Comparison of ENCODE assay signal across 28 cellular contexts in the genomic region with DNA sequence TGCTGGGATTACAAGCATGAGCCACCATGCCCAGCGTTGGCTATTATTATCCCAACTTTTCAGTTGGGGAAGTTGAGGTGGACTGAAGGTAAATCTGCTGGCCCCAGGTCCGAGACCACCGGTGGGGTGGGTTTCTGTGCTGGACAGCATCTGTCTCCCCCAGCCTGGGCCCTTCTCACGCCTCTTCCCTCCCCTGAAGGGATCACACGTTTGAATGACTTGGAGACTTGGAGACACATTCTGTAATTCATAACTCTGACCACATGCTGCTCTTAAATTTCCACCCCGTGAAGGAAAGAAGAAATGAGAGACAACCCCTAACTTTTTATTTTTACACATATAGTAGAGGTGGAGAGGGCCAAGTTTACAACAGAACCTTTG.
DNase-seq lines count a peak whose midpoint lies in the region; ATAC-seq, FAIRE-seq and TF ChIP-seq lines count a peak whose summit lies in the region.
"Had no signal": no experiment of that assay in that cellular context is flagged by ENCODE, and none has a peak within 500 bp of the region (broad histone marks: within the 10 kb centered on the region; RNA-seq: fewer than 3 reads in every experiment).

No MANE protein-coding gene starts in this region.

- H3K4me2 ChIP-seq in H9 (ENCODE audit: insufficient read depth, insufficient read length, low read length) (no peak overlapping the region), GM23338 (no peak overlapping the region)

- no peak for FAIRE-seq in H54 (lab: Jason Lieb, UNC)
- FAIRE-seq: keratinocyte, small intestine, urothelium cell line had no signal

- H4K91ac ChIP-seq in H9 (ENCODE audit: insufficient read length, low read depth, low read length) = no peak overlapping the region

- H2AFZ ChIP-seq in H9 (ENCODE audit: low read length) (no peak overlapping the region), GM23338 (no peak overlapping the region)

- H3K79me1 ChIP-seq in H9 (ENCODE audit: insufficient read depth, low read depth, low read length, poor library complexity, severe bottlenecking) = peaks cover 8% of the 10 kb centered on the region

- H3K79me2 ChIP-seq in H9 (ENCODE audit: insufficient read depth, low read length) (no peaks in the 10 kb centered on the region), GM23338 (replicated peaks; ENCODE audit: insufficient read depth) (peaks cover 20% of the 10 kb centered on the region)

- no peak overlapping the region for H3T11ph ChIP-seq in H9 (ENCODE audit: low read length)

- H3K27ac Mint-ChIP-seq in H9 = peak overlapping the region in 2 of 3 experiments; percentile 60 to 71; a peak in 2 of 7 replicates
- H3K27ac Mint-ChIP-seq in stimulated activated memory B cell treated with anti-CD40 and anti-IgM and Interleukin-4, amounts not matched to agents 10 μg/mL and 1 μg/mL and 100 μg/mL, for 72 hours = peak overlapping the region; percentile 56
- no peak overlapping the region for H3K27ac Mint-ChIP-seq in HFFc6
- no peak overlapping the region; the same call in 1 of the 2 replicates for H3K27ac Mint-ChIP-seq in GM23338
- H3K27ac Mint-ChIP-seq: T-helper 2 cell treated with Interferon-gamma antibody and Interleukin-4, amounts not matched to agents 5 μg/mL and 100 μg/mL, for 36 hours; WTC11 had no signal

- no peak overlapping the region for H2BK20ac ChIP-seq in H9 (ENCODE audit: low read depth, low read length, poor library complexity, severe bottlenecking)

- no peak overlapping the region for H3K18ac ChIP-seq in H9 (ENCODE audit: insufficient read length, low read depth, low read length)

- TF ChIP-seq CTCF in H9 (conservative IDR thresholded peaks at IDR 0.05) (no peak), VCaP (conservative IDR thresholded peaks at IDR 0.05) (no peak), HFFc6 (IDR thresholded peaks at IDR 0.05) (no peak), GM23338 (conservative IDR thresholded peaks at IDR 0.05; ENCODE audit: low read depth in 2 of 2) (no peak), ascending aorta (IDR thresholded peaks at IDR 0.05) (no peak)

- H3K4me3 ChIP-seq in GM23338 (no peak overlapping the region), ascending aorta (no peak overlapping the region)
- H3K4me3 ChIP-seq: adrenal gland, cardiac muscle cell, Peyer's patch, SK-N-MC had no signal

- no peak overlapping the region for H3K56ac ChIP-seq in H9 (ENCODE audit: insufficient read length, low read depth, low read length)

- peaks cover 50 to 63% of the 10 kb centered on the region in 2 experiments for H3K4me1 Mint-ChIP-seq in H9
- H3K4me1 Mint-ChIP-seq in stimulated activated memory B cell treated with anti-CD40 and anti-IgM and Interleukin-4, amounts not matched to agents 10 μg/mL and 1 μg/mL and 100 μg/mL, for 72 hours = peaks cover 45% of the 10 kb centered on the region
- H3K4me1 Mint-ChIP-seq in HFFc6 (ENCODE audit: low read depth) = peaks cover 39% of the 10 kb centered on the region
- peaks cover 56% of the 10 kb centered on the region for H3K4me1 Mint-ChIP-seq in GM23338

- H2BK12ac ChIP-seq in H9 (ENCODE audit: insufficient read length, low read depth, low read length) = no peak overlapping the region

- H3K27me3 Mint-ChIP-seq in H9 (ENCODE audit: low read depth) (no peaks in the 10 kb centered on the region), HFFc6 (ENCODE audit: insufficient read depth) (no peaks in the 10 kb centered on the region; the same call in 1 of the 2 replicates), GM23338 (ENCODE audit: insufficient read depth, low read depth, poor library complexity) (peaks cover 5% of the 10 kb centered on the region)
- no peaks in the 10 kb centered on the region for H3K27me3 Mint-ChIP-seq in stimulated activated memory B cell treated with anti-CD40 and anti-IgM and Interleukin-4, amounts not matched to agents 10 μg/mL and 1 μg/mL and 100 μg/mL, for 72 hours
- H3K27me3 Mint-ChIP-seq: naive thymus-derived CD8-positive, alpha-beta T cell had no signal

- H3K27ac ChIP-seq in H9 (ENCODE audit: insufficient read length, low read depth, low read length) (no peak overlapping the region), VCaP (peak overlapping the region; percentile 28), GM23338 (ENCODE audit: low read depth) (no peak overlapping the region), ascending aorta (no peak overlapping the region)
- H3K27ac ChIP-seq: epithelial cell of prostate, Peyer's patch, SK-N-MC had no signal

- no peaks in the 10 kb centered on the region for H3K9me3 ChIP-seq in H9 (ENCODE audit: control insufficient read depth, low read depth, low read length)
- H3K9me3 ChIP-seq in ascending aorta = no peaks in the 10 kb centered on the region
- H3K9me3 ChIP-seq: adrenal gland, Peyer's patch had no signal

- TF ChIP-seq POLR2A in H54 (IDR thresholded peaks at IDR 0.05; ENCODE audit: low read depth, low read length) = no peak

- H3K4me3 Mint-ChIP-seq in H9 (no peak overlapping the region; a peak in 1 of 5 replicates), HFFc6 (no peak overlapping the region), GM23338 (no peak overlapping the region)
- no peak overlapping the region for H3K4me3 Mint-ChIP-seq in stimulated activated memory B cell treated with anti-CD40 and anti-IgM and Interleukin-4, amounts not matched to agents 10 μg/mL and 1 μg/mL and 100 μg/mL, for 72 hours
- H3K4me3 Mint-ChIP-seq: naive thymus-derived CD8-positive, alpha-beta T cell; T-helper 2 cell treated with Interferon-gamma antibody and Interleukin-4, amounts not matched to agents 5 μg/mL and 100 μg/mL, for 36 hours; WTC11 had no signal

- no peak overlapping the region for H4K5ac ChIP-seq in H9 (ENCODE audit: insufficient read length, low read depth, low read length)

- H3K27me3 ChIP-seq in H9 (ENCODE audit: insufficient read depth, low read length) (no peaks in the 10 kb centered on the region), GM23338 (ENCODE audit: insufficient read depth) (no peaks in the 10 kb centered on the region), ascending aorta (no peaks in the 10 kb centered on the region)
- H3K27me3 ChIP-seq: adrenal gland, cardiac muscle cell, Peyer's patch had no signal

- H3K9me2 ChIP-seq in GM23338 (ENCODE audit: insufficient read depth) = no peaks in the 10 kb centered on the region

- no peaks in the 10 kb centered on the region for H3K36me3 ChIP-seq in GM23338 (ENCODE audit: insufficient read depth)
- no peaks in the 10 kb centered on the region for H3K36me3 ChIP-seq in ascending aorta
- H3K36me3 ChIP-seq: adrenal gland, cardiac muscle cell, Peyer's patch had no signal

- H2BK120ac ChIP-seq in H9 (ENCODE audit: low read depth, low read length, poor library complexity, severe bottlenecking) = no peak overlapping the region

- H3K4me1 ChIP-seq in H9 (ENCODE audit: insufficient read depth, low read length) = peaks cover 8% of the 10 kb centered on the region; the same call in 1 of the 2 replicates
- H3K4me1 ChIP-seq in GM23338 (ENCODE audit: insufficient read depth) = peaks cover 32% of the 10 kb centered on the region
- peaks cover 0 to 16% of the 10 kb centered on the region in 2 donors for H3K4me1 ChIP-seq in ascending aorta
- H3K4me1 ChIP-seq: Peyer's patch had no signal

- no peaks in the 10 kb centered on the region; a peak in 1 of 7 replicates for H3K36me3 Mint-ChIP-seq in H9 (ENCODE audit: insufficient read depth in 1 of 3, low read depth in 3 of 3)
- peaks cover 5% of the 10 kb centered on the region for H3K36me3 Mint-ChIP-seq in stimulated activated memory B cell treated with anti-CD40 and anti-IgM and Interleukin-4, amounts not matched to agents 10 μg/mL and 1 μg/mL and 100 μg/mL, for 72 hours
- H3K36me3 Mint-ChIP-seq in HFFc6 (ENCODE audit: low read depth) = no peaks in the 10 kb centered on the region
- H3K36me3 Mint-ChIP-seq in GM23338 (ENCODE audit: low read depth) = no peaks in the 10 kb centered on the region

- no peaks in the 10 kb centered on the region for H3F3A ChIP-seq in GM23338 (replicated peaks; ENCODE audit: low read depth)

- DNase-seq in H9 (no peak), kidney glomerular epithelial cell (lab: John Stamatoyannopoulos, UW) (peak; percentile 49), HFFc6 (no peak), H54 (ENCODE audit: insufficient read length, low spot score) (no peak), GM23338 (ENCODE audit: low spot score) (no peak), ascending aorta (ENCODE audit: low spot score in 2 of 2) (no peak)
- DNase-seq: activated CD4-positive, alpha-beta T cell treated with anti-CD3 and anti-CD28 coated beads, Interleukin-2, amount 50 U/mL, for 4 hours; activated gamma-delta T cell; AML-193; foreskin fibroblast; naive thymus-derived CD8-positive, alpha-beta T cell; NCI-H1436; NCI-H2171; NCI-H774; small intestine; stimulated activated CD4-positive, alpha-beta T cell treated with anti-CD3 and anti-CD28 coated beads, Interleukin-2, amount 100 ng/mL, for 48 hours had no signal

- no peak overlapping the region for H2AK5ac ChIP-seq in H9 (ENCODE audit: insufficient read length, low read length)

- no peak overlapping the region for H3K9ac ChIP-seq in H9 (ENCODE audit: extremely low read depth, insufficient read length, low read length)

- H4K8ac ChIP-seq in H9 (replicated peaks; ENCODE audit: insufficient read length, low read depth, low read length) = no peak overlapping the region

- H3K14ac ChIP-seq in H9 (ENCODE audit: insufficient read depth, low read length) = no peak overlapping the region

- no peak overlapping the region for H3K4ac ChIP-seq in H9 (ENCODE audit: low read depth, low read length)

- no peak for ATAC-seq in stimulated activated memory B cell treated with anti-CD40 and anti-IgM and Interleukin-4, amounts not matched to agents 10 μg/mL and 1 μg/mL and 100 μg/mL, for 72 hours
- no peak for ATAC-seq in GM23338
- ATAC-seq: HCT116; naive thymus-derived CD8-positive, alpha-beta T cell; WTC11 had no signal

- no peak overlapping the region for H2BK15ac ChIP-seq in H9 (ENCODE audit: low read depth, low read length)

- no peaks in the 10 kb centered on the region for H3K9me3 Mint-ChIP-seq in H9
- H3K9me3 Mint-ChIP-seq in stimulated activated memory B cell treated with anti-CD40 and anti-IgM and Interleukin-4, amounts not matched to agents 10 μg/mL and 1 μg/mL and 100 μg/mL, for 72 hours = no peaks in the 10 kb centered on the region
- H3K9me3 Mint-ChIP-seq in HFFc6 = no peaks in the 10 kb centered on the region
- H3K9me3 Mint-ChIP-seq in GM23338 = no peaks in the 10 kb centered on the region
- H3K9me3 Mint-ChIP-seq: naive thymus-derived CD8-positive, alpha-beta T cell; T-helper 2 cell treated with Interferon-gamma antibody and Interleukin-4, amounts not matched to agents 5 μg/mL and 100 μg/mL, for 36 hours had no signal

- WGBS in H9 (ENCODE audit: extremely low coverage, insufficient read length, low lambda C conversion rate) = no CpG with 5 or more reads among the region's 6 CpGs

- H3K23me2 ChIP-seq in H9 (ENCODE audit: insufficient read length, low read depth, low read length, poor library complexity, severe bottlenecking) = no peaks in the 10 kb centered on the region

- H2BK5ac ChIP-seq in H9 (ENCODE audit: insufficient read length, low read length) = no peak overlapping the region

- intact Hi-C loops in ascending aorta (cut with DNase I) = no loop called here

- H3K23ac ChIP-seq in H9 (ENCODE audit: insufficient read length, low read depth, low read length) = no peak overlapping the region

- peaks cover 2% of the 10 kb centered on the region for H4K20me1 ChIP-seq in H9 (ENCODE audit: control insufficient read depth, insufficient read depth, insufficient read length)
- H4K20me1 ChIP-seq in GM23338 (replicated peaks; ENCODE audit: insufficient read depth) = no peaks in the 10 kb centered on the region; the same call in 1 of the 2 replicates

Comparison
In these comparisons a context has a peak if more than half of its experiments do, and no peak if none do; other contexts are left out.
1. H3K27ac Mint-ChIP-seq: peak in H9 (2 of 3) and stimulated activated memory B cell treated with anti-CD40 and anti-IgM and Interleukin-4, amounts not matched to agents 10 μg/mL and 1 μg/mL and 100 μg/mL, for 72 hours (single experiment); none in HFFc6 (single experiment) and GM23338 (single experiment).